Comparison of ENCODE assay signal across 8 cellular contexts in genomic region chr7:43647314-43647691, GRCh38.
DNase-seq lines count a peak whose midpoint lies in the region; ATAC-seq and TF ChIP-seq lines count a peak whose summit lies in the region.

No MANE protein-coding gene starts in this region.

- POLR2A ChIA-PET in GM10248 (lab: Yijun Ruan, JAX), result interaction anchor here (0.7 to 2.5 kb wide), 2 partner anchors 65 kb away, joined by 3 to 9 read pairs; partner anchors contain the start of gene STK17A

- H3K4me3 ChIP-seq in cardiac muscle cell, result no peak overlapping the region
- H3K4me3 ChIP-seq in brain microvascular endothelial cell (ENCODE audit: low read depth, low read length), result peak overlapping the region; percentile 15
- peak overlapping the region; percentile 13 for H3K4me3 ChIP-seq in lower lobe of right lung
- H3K4me3 ChIP-seq in uterus, result no peak overlapping the region

- TF ChIP-seq POLR2A in uterus (IDR thresholded peaks at IDR 0.05), result no peak

- in situ Hi-C loops in brain microvascular endothelial cell (cut with HindIII; ENCODE audit: low pct_ligation_motif_present, low sequenced_read_pairs), result no loop called here

- DNase-seq in cardiac muscle cell (ENCODE audit: low read depth in 1 of 2, low spot score in 1 of 2) (peak; percentile 25 to 86), Right ventricle myocardium inferior (ENCODE audit: missing footprints) (no peak), brain microvascular endothelial cell (peak; percentile 91), lower lobe of right lung (no peak), uterus (peak in 1 of 2 donors; percentile 38), NOMO-1 (lab: John Stamatoyannopoulos, UW; ENCODE audit: unreplicated experiment in 2 of 2) (no peak), T1000 (lab: John Stamatoyannopoulos, UW) (no peak), GM10248 (ENCODE audit: extremely low spot score) (no peak)

- peak overlapping the region; percentile 86 for H3K27ac ChIP-seq in cardiac muscle cell
- peak overlapping the region; percentile 100 for H3K27ac ChIP-seq in brain microvascular endothelial cell
- H3K27ac ChIP-seq in lower lobe of right lung, result peak overlapping the region; percentile 87
- peak overlapping the region; percentile 88 to 90 for H3K27ac ChIP-seq in uterus

- CTCF ChIA-PET in GM10248 (lab: Yijun Ruan, JAX), result interaction anchor here (0.9 to 10.1 kb wide), 8 partner anchors 15 to 192 kb away, joined by 3 to 93 read pairs (median 4); partner anchors contain the start of gene STK17A

- H3K27me3 ChIP-seq in cardiac muscle cell (no peaks in the 10 kb centered on the region), brain microvascular endothelial cell (replicated peaks) (no peaks in the 10 kb centered on the region), lower lobe of right lung (ENCODE audit: low read depth) (no peaks in the 10 kb centered on the region), uterus (no peaks in the 10 kb centered on the region)

- intact Hi-C loops in Right ventricle myocardium inferior (cut with DNase I) (no loop called here), lower lobe of right lung (cut with DNase I) (no loop called here), uterus (cut with DNase I; ENCODE audit: low total_unique reads) (no loop called here)

- no peaks in the 10 kb centered on the region for H3K9me3 ChIP-seq in cardiac muscle cell (ENCODE audit: low read depth)
- no peaks in the 10 kb centered on the region for H3K9me3 ChIP-seq in lower lobe of right lung
- H3K9me3 ChIP-seq in uterus, result no peaks in the 10 kb centered on the region

- ATAC-seq in Right ventricle myocardium inferior (no peak), lower lobe of right lung (peak in 1 of 2 donors; percentile 36)

- no peak for TF ChIP-seq CTCF in cardiac muscle cell (IDR thresholded peaks at IDR 0.05; ENCODE audit: low read depth, low read length)
- no peak for TF ChIP-seq CTCF in brain microvascular endothelial cell (IDR thresholded peaks at IDR 0.05; ENCODE audit: low read depth, low read length, missing control alignments)
- no peak for TF ChIP-seq CTCF in lower lobe of right lung (IDR thresholded peaks at IDR 0.05)
- TF ChIP-seq CTCF in uterus (IDR thresholded peaks at IDR 0.05), result no peak
- TF ChIP-seq CTCF in GM10248 (IDR thresholded peaks at IDR 0.05; ENCODE audit: control extremely low read depth, extremely low read depth, low read depth, missing control alignments), result no peak

- H3K36me3 ChIP-seq in cardiac muscle cell (no peaks in the 10 kb centered on the region), brain microvascular endothelial cell (replicated peaks) (peaks cover 11% of the 10 kb centered on the region), lower lobe of right lung (peaks cover 16% of the 10 kb centered on the region), uterus (no peaks in the 10 kb centered on the region)

- H3K4me1 ChIP-seq in cardiac muscle cell (ENCODE audit: low read depth) (peaks cover 23% of the 10 kb centered on the region), lower lobe of right lung (peaks cover 66% of the 10 kb centered on the region), uterus (peaks cover 33 to 35% of the 10 kb centered on the region in 2 donors)

Comparison
In these comparisons a context has a peak if more than half of its experiments do, and no peak if none do; other contexts are left out.
1. DNase-seq: peak in cardiac muscle cell (2 of 2) and brain microvascular endothelial cell (single experiment); none in Right ventricle myocardium inferior (single experiment), lower lobe of right lung (single experiment), NOMO-1 (0 of 2), T1000 (single experiment) and GM10248 (single experiment).
2. H3K4me3 ChIP-seq: peak in brain microvascular endothelial cell (single experiment) and lower lobe of right lung (single experiment); none in cardiac muscle cell (single experiment) and uterus (0 of 2).
3. Peak in every context shown above with its lines, with median percentiles within 50 percentile points of each other: H3K27ac ChIP-seq.